ENCODE assay signal across 1 cellular context in genomic region chr11:44506375-44507016, GRCh38.
TF ChIP-seq lines count a peak whose summit lies in the region.

No MANE protein-coding gene starts in this region.

TF ChIP-seq in HEK293, 187 proteins besides CTCF, POLR2A, EP300 and RAD21 (continued from another document):
- no peak for TF ChIP-seq ZNF362 (tag by site-specific recombination; IDR thresholded peaks at IDR 0.05)
- TF ChIP-seq TCF7L2 (IDR thresholded peaks at IDR 0.05; ENCODE audit: borderline replicate concordance, low read depth, low read length), result peak; percentile 89
- TF ChIP-seq ZNF398 (tag by site-specific recombination; IDR thresholded peaks at IDR 0.05), result peak; percentile 72; the same call in 1 of the 2 replicates
- TF ChIP-seq ZNF514 (tag by site-specific recombination; IDR thresholded peaks at IDR 0.05), result no peak
- TF ChIP-seq YY1 (tag by site-specific recombination; IDR thresholded peaks at IDR 0.05), result no peak
- peak; percentile 65 for TF ChIP-seq ZNF335 (tag by site-specific recombination; conservative IDR thresholded peaks at IDR 0.05)
- peak; percentile 95 for TF ChIP-seq ZNF18 (tag by site-specific recombination; IDR thresholded peaks at IDR 0.05)
- TF ChIP-seq ZFP69B (tag by site-specific recombination; IDR thresholded peaks at IDR 0.05), result 0 out of 2 replicates have a peak, but pooled peaks have one; percentile 23
- TF ChIP-seq ZBTB1 (tag by site-specific recombination; IDR thresholded peaks at IDR 0.05), result no peak
- TF ChIP-seq ZNF629 (tag by site-specific recombination; IDR thresholded peaks at IDR 0.05), result no peak
- no peak for TF ChIP-seq ZNF202 (tag by site-specific recombination; IDR thresholded peaks at IDR 0.05; ENCODE audit: borderline replicate concordance)
- no peak for TF ChIP-seq RBAK (tag by site-specific recombination; IDR thresholded peaks at IDR 0.05)
- TF ChIP-seq PRDM4 (tag by site-specific recombination; IDR thresholded peaks at IDR 0.05), result peak; percentile 62; the same call in 1 of the 2 replicates
- no peak for TF ChIP-seq ZNF341 (tag by site-specific recombination; IDR thresholded peaks at IDR 0.05; ENCODE audit: low read depth)
- no peak for TF ChIP-seq ZBTB26 (tag by site-specific recombination; optimal IDR thresholded peaks at IDR 0.05)
- TF ChIP-seq TRIM28 (IDR thresholded peaks at IDR 0.05; ENCODE audit: borderline replicate concordance, low read length), result no peak
- TF ChIP-seq SETDB1 (IDR thresholded peaks at IDR 0.05; ENCODE audit: insufficient read length, low read length), result no peak
- TF ChIP-seq ZNF692 (tag by site-specific recombination; IDR thresholded peaks at IDR 0.05), result peak; percentile 45; the same call in 1 of the 2 replicates
- no peak for TF ChIP-seq ZNF549 (tag by site-specific recombination; IDR thresholded peaks at IDR 0.05)
- no peak for TF ChIP-seq ZNF433 (tag by site-specific recombination; IDR thresholded peaks at IDR 0.05; ENCODE audit: low read depth)
- TF ChIP-seq HOXD13 (CRISPR knock-in tag; IDR thresholded peaks at IDR 0.05; ENCODE audit: borderline replicate concordance), result peak; percentile 71
- no peak for TF ChIP-seq PATZ1 (tag by site-specific recombination; IDR thresholded peaks at IDR 0.05)
- peak; percentile 91 for TF ChIP-seq ZIC2 (tag by site-specific recombination; IDR thresholded peaks at IDR 0.05)
- TF ChIP-seq GLIS2 (tag by site-specific recombination; IDR thresholded peaks at IDR 0.05), result no peak
- no peak for TF ChIP-seq GLI2 (tag by site-specific recombination; IDR thresholded peaks at IDR 0.05; ENCODE audit: borderline replicate concordance, low read depth)
- 0 out of 2 replicates have a peak, but pooled peaks have one; percentile 34 for TF ChIP-seq ZBTB8A (tag by site-specific recombination; IDR thresholded peaks at IDR 0.05)
- TF ChIP-seq ZNF280D (tag by site-specific recombination; IDR thresholded peaks at IDR 0.05), result no peak
- 0 out of 2 replicates have a peak, but pooled peaks have one; percentile 11 for TF ChIP-seq ZNF600 (tag by site-specific recombination; IDR thresholded peaks at IDR 0.05)
- 0 out of 2 replicates have a peak, but pooled peaks have one; percentile 30 for TF ChIP-seq ZNF324 (tag by site-specific recombination; IDR thresholded peaks at IDR 0.05)
